7 cellular contexts compared by ENCODE assay signal in the genomic region with DNA sequence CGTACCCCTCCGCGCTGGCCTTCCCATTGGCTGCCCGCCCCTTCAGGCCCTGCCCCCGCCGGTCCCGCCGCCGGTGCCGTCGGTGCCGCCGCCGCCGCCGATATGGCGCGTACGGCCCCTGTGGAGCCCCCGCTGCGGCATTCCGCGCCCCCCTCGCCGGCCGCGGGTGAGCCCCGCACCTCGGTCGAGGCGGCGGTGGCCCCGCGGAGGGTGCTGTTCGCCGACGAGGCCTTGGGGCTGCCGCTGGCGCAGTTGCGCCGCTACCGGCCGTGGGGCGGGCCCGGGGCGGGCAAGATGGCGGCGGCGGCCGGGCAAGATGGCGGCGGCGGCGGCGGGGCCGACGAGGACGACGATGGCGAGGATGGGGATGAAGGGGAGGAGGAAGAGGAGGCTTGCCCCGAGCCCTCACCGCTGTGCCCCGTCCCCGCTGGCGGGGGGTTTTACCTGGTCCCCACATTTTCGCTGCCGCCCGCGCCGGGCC. TPM values are rescaled to one million over a fixed set of nuclear protein-coding genes. Genes with fewer than 3 reads are reported as not detected.
DNase-seq lines count a peak whose midpoint lies in the region; ATAC-seq and TF ChIP-seq lines count a peak whose summit lies in the region.

A gene with protein sequence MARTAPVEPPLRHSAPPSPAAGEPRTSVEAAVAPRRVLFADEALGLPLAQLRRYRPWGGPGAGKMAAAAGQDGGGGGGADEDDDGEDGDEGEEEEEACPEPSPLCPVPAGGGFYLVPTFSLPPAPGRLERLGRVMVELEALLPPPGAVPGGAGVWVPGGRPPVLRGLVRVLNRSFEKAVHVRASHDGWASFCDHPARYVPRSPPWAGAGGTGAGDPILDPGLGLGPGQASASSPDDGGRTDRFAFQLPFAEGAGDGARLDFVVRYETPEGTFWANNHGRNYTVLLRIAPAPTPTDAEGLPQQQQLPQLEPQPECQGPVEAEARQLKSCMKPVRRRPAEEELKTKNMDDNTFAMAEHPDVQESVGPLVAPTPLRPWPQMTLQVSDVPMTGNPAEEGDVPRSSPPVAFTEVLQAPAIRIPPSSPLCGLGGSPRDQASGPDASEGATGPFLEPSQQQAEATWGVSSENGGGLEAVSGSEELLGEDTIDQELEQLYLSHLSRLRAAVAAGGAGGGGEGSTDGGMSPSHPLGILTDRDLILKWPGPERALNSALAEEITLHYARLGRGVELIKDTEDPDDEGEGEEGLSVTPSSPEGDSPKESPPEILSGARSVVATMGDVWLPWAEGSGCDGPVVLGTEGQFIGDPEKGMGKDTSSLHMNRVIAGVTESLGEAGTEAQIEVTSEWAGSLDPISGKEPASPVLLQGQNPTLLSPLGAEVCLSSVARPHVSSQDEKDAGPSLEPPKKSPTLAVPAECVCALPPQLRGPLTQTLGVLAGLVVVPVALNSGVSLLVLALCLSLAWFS (plus strand): TSS at position 26 of the 481 bp plus-strand sequence. CDS start 77 bp downstream, at position 103.

- peaks cover 47 to 57% (median 49%) of the 10 kb centered on the region in 3 donors for H3K4me1 Mint-ChIP-seq in T-cell
- peaks cover 16% of the 10 kb centered on the region for H3K4me1 Mint-ChIP-seq in osteocyte (ENCODE audit: unreplicated experiment)

- peaks cover 5% of the 10 kb centered on the region for H3K36me3 Mint-ChIP-seq in T-cell
- H3K36me3 Mint-ChIP-seq in osteocyte (ENCODE audit: unreplicated experiment), result no peaks in the 10 kb centered on the region

- POLR2A ChIA-PET in T-cell (lab: Charles Lee), result interaction anchor here (1.0 to 1.9 kb wide), 5 partner anchors 39 to 652 kb away, joined by 3 to 5 read pairs (median 4); partner anchors contain the start of genes CLCN5 (in 1 of the 2) and HDAC6 (in 1 of the 2)

- CTCF ChIA-PET in T-cell (lab: Charles Lee), result interaction anchor here in 1 of 2 donors (1.2 to 1.8 kb wide), 2 partner anchors 79 to 114 kb away, joined by 8 to 9 read pairs; no protein-coding TSS in a partner anchor

- TF ChIP-seq CTCF in fibroblast of mammary gland (conservative IDR thresholded peaks at IDR 0.05; ENCODE audit: control insufficient read depth, insufficient read depth, low read depth, low read length) (no peak), osteocyte (IDR thresholded peaks at IDR 0.05) (no peak)

- no peaks in the 10 kb centered on the region for H3K27me3 Mint-ChIP-seq in T-cell
- H3K27me3 Mint-ChIP-seq in osteocyte (ENCODE audit: unreplicated experiment), result no peaks in the 10 kb centered on the region

- no peaks in the 10 kb centered on the region for H3K9me3 Mint-ChIP-seq in T-cell
- no peaks in the 10 kb centered on the region for H3K9me3 Mint-ChIP-seq in osteocyte (ENCODE audit: unreplicated experiment)

- peak within 1 kb of the TSS; percentile 68 for H3K4me3 ChIP-seq in fibroblast of mammary gland (ENCODE audit: control insufficient read depth, low read depth, low read length)

- DNase-seq in T-cell, result peak in 1 of 34 experiments; percentile 31
- no peak for DNase-seq in fibroblast of mammary gland (ENCODE audit: low read depth)
- DNase-seq in osteocyte (ENCODE audit: extremely low spot score, unreplicated experiment), result no peak
- DNase-seq in NCI-H1417 (lab: John Stamatoyannopoulos, UW), result no peak
- no peak for DNase-seq in stimulated activated CD4-positive, alpha-beta T cell treated with anti-CD3 and anti-CD28 coated beads, Interleukin-12 subunit alpha, Interleukin-12 subunit beta, amount 100 ng/mL, for 4 hours

- H3K27ac Mint-ChIP-seq in T-cell (peak within 1 kb of the TSS; percentile 99 to 100), osteocyte (ENCODE audit: unreplicated experiment) (peak within 1 kb of the TSS; percentile 100)

- peak within 1 kb of the TSS; percentile 83 to 94 (median 92) for H3K4me3 Mint-ChIP-seq in T-cell
- H3K4me3 Mint-ChIP-seq in osteocyte (ENCODE audit: unreplicated experiment), result peak within 1 kb of the TSS; percentile 90

- peak; percentile 30 for ATAC-seq in GM18907 (IDR thresholded peaks at IDR 0.05; ENCODE audit: unreplicated experiment)
- peak; percentile 33 for ATAC-seq in HG02759 (IDR thresholded peaks at IDR 0.05; ENCODE audit: unreplicated experiment)
- peak; percentile 12 to 18 (median 13) for ATAC-seq in T-cell (replicated peaks in 1 of 4)

RNA-seq across cellular contexts. Expression of the gene that starts here (rescaled TPM):
- 10 to 100 TPM; 11.7 to 20.8 (median 17.5) TPM for total RNA-seq in T-cell
- total RNA-seq in osteocyte, result 9.0 and 9.2 TPM in 2 replicates
